1 cellular context compared by ENCODE assay signal in genomic region chr12:101839324-101840283, GRCh38.
TF ChIP-seq lines count a peak whose summit lies in the region.

No MANE protein-coding gene starts in this region.

TF ChIP-seq in H1, 55 proteins besides CTCF, POLR2A, EP300 and RAD21 (continued from another document):
- TF ChIP-seq PHF8 (conservative IDR thresholded peaks at IDR 0.05; ENCODE audit: low read depth, low read length): no peak
- TF ChIP-seq CHD1 (IDR thresholded peaks at IDR 0.05; ENCODE audit: low read depth, low read length): no peak
- peak; percentile 55; the same call in 1 of the 2 replicates for TF ChIP-seq KDM1A (IDR thresholded peaks at IDR 0.05; ENCODE audit: borderline replicate concordance, low read length)
- no peak for TF ChIP-seq KDM5A (IDR thresholded peaks at IDR 0.05; ENCODE audit: low read length)
- no peak for TF ChIP-seq BRCA1 (IDR thresholded peaks at IDR 0.05; ENCODE audit: low read depth, low read length)
- peak; percentile 65 for TF ChIP-seq TEAD4 (IDR thresholded peaks at IDR 0.05; ENCODE audit: low read depth, low read length)
- no peak for TF ChIP-seq NRF1 (IDR thresholded peaks at IDR 0.05; ENCODE audit: low read depth, low read length)
